ENCODE assay signal across 1 cellular context in the genomic region with DNA sequence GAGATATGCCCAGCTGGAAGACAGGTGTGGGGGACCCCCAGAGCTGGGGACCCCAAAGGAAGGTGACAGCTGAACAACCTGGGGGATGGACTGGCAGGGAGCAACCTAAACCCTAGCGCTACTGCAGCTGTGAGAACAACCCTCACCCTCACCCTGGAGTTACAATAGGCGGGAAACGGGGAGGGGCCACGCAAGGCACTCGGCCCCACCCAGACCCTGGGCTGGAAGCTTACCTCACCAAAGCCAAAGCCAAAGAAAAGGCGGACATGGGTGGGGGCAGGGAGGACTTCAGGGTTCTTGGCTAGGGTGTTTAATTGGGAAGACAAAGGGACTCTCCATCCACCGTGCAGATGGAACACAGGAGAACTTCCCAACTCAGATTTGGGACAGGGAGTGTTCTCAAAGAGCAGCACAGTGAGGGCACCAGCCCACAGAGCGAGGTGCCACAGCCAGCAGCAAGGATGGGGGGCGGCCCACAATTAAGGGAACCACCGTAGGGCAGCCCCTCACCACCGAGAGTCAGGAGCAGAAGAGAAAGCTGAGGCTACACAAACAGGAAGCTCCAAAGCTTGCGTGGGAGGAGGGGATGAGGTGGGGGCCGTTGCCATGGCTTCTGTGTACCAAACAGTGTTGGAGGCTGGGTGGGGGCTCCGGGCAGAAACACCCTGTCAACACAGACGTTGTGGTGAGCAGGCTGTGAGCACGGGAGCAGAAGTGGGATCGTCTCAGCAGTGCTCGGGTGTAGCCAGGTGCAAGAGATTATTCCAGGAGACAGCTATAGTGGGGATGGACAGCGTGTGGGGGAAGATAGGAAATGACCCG.
TF ChIP-seq lines count a peak whose summit lies in the region.

No MANE protein-coding gene starts in this region.

TF ChIP-seq in GM12878, 131 proteins besides CTCF, POLR2A, EP300 and RAD21 (continued from another document):
- TF ChIP-seq, protein P1, sequence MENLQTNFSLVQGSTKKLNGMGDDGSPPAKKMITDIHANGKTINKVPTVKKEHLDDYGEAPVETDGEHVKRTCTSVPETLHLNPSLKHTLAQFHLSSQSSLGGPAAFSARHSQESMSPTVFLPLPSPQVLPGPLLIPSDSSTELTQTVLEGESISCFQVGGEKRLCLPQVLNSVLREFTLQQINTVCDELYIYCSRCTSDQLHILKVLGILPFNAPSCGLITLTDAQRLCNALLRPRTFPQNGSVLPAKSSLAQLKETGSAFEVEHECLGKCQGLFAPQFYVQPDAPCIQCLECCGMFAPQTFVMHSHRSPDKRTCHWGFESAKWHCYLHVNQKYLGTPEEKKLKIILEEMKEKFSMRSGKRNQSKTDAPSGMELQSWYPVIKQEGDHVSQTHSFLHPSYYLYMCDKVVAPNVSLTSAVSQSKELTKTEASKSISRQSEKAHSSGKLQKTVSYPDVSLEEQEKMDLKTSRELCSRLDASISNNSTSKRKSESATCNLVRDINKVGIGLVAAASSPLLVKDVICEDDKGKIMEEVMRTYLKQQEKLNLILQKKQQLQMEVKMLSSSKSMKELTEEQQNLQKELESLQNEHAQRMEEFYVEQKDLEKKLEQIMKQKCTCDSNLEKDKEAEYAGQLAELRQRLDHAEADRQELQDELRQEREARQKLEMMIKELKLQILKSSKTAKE (IDR thresholded peaks at IDR 0.05; ENCODE audit: low read depth, poor library complexity, severe bottlenecking): peak; percentile 66
- TF ChIP-seq LARP7 (IDR thresholded peaks at IDR 0.05) (peak; percentile 50; the same call in 1 of the 2 replicates), MTA2 (IDR thresholded peaks at IDR 0.05; ENCODE audit: low read depth) (peak; percentile 87), ZNF274 (IDR thresholded peaks at IDR 0.05; ENCODE audit: insufficient read depth, insufficient read length) (no peak), NR2F1 (conservative IDR thresholded peaks at IDR 0.05) (peak; percentile 49; the same call in 1 of the 2 replicates), TCF7 (IDR thresholded peaks at IDR 0.05; ENCODE audit: borderline replicate concordance) (no peak), SUPT20H (IDR thresholded peaks at IDR 0.05; ENCODE audit: borderline replicate concordance, control insufficient read depth, low read depth, low read length) (no peak), KLF5 (IDR thresholded peaks at IDR 0.05; ENCODE audit: partially characterized antibody) (peak; percentile 71), SPI1 (IDR thresholded peaks at IDR 0.05; ENCODE audit: borderline replicate concordance, insufficient read depth, low read depth, low read length) (peak; percentile 70; the same call in 1 of the 2 replicates)
- TF ChIP-seq, protein P2, sequence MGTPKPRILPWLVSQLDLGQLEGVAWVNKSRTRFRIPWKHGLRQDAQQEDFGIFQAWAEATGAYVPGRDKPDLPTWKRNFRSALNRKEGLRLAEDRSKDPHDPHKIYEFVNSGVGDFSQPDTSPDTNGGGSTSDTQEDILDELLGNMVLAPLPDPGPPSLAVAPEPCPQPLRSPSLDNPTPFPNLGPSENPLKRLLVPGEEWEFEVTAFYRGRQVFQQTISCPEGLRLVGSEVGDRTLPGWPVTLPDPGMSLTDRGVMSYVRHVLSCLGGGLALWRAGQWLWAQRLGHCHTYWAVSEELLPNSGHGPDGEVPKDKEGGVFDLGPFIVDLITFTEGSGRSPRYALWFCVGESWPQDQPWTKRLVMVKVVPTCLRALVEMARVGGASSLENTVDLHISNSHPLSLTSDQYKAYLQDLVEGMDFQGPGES (IDR thresholded peaks at IDR 0.05): no peak
